In genomic region chr18:35311506-35311905, GRCh38 we compare ENCODE assay signal across 23 cellular contexts. TPM values are rescaled to one million over a fixed set of nuclear protein-coding genes. Genes with fewer than 3 reads are reported as not detected.
DNase-seq lines count a peak whose midpoint lies in the region; ATAC-seq and TF ChIP-seq lines count a peak whose summit lies in the region.
"Had no signal": no experiment of that assay in that cellular context is flagged by ENCODE, and none has a peak within 500 bp of the region (broad histone marks: within the 10 kb centered on the region; RNA-seq: fewer than 3 reads in every experiment).

No MANE protein-coding gene starts in this region.

- peaks cover 15% of the 10 kb centered on the region for H3K9me3 ChIP-seq in RWPE2 (ENCODE audit: severe bottlenecking)
- H3K9me3 ChIP-seq in sigmoid colon: peaks cover 9 to 30% (median 27%) of the 10 kb centered on the region in 4 donors

- no peak for TF ChIP-seq EP300 in sigmoid colon (IDR thresholded peaks at IDR 0.05)

- H3K4me1 ChIP-seq in RWPE2 (ENCODE audit: insufficient read depth, poor library complexity, severe bottlenecking): no peaks in the 10 kb centered on the region
- peaks cover 0 to 3% (median 0%) of the 10 kb centered on the region in 4 donors for H3K4me1 ChIP-seq in sigmoid colon

- H3K36me3 ChIP-seq in RWPE2 (ENCODE audit: low read depth): peaks cover 5% of the 10 kb centered on the region
- H3K36me3 ChIP-seq in sigmoid colon: peaks cover 6 to 27% (median 13%) of the 10 kb centered on the region in 4 donors
- H3K36me3 ChIP-seq: ovary had no signal

- DNase-seq in HS-27A (ENCODE audit: low read depth) (peak; percentile 48), RWPE2 (ENCODE audit: low spot score) (no peak), epithelial cell of esophagus (ENCODE audit: low read depth) (peak; percentile 43), myocyte (ENCODE audit: low read depth) (peak; percentile 14), sigmoid colon (no peak), NCI-H2081 treated with DMSO at 0.1 percent for 48 hours (lab: John Stamatoyannopoulos, UW) (no peak), glomerular visceral epithelial cell (ENCODE audit: extremely low spot score) (no peak), SIG-M5 (lab: John Stamatoyannopoulos, UW) (no peak)
- DNase-seq: activated CD4-positive, alpha-beta T cell treated with anti-CD3 and anti-CD28 coated beads, Interleukin-2, amount 50 U/mL, for 4 hours; activated CD8-positive, alpha-beta memory T cell treated with anti-CD3 and anti-CD28 coated beads, Interleukin-2, amount 50 U/mL, for 48 hours; activated naive CD8-positive, alpha-beta T cell treated with anti-CD3 and anti-CD28 coated beads for 36 hours; CD8-positive, alpha-beta memory T cell; DMS53; left cardiac atrium; natural killer cell; NCI-H1417 treated with DMSO at 0.1 percent for 48 hours; NCI-H524 treated with DMSO at 0.1 percent for 48 hours; ovary; stimulated activated CD8-positive, alpha-beta memory T cell treated with anti-CD3 and anti-CD28 coated beads, Interleukin-4, amount 100 ng/mL, for 48 hours; T-helper 9 cell had no signal

- H3K27ac ChIP-seq in RWPE2 (ENCODE audit: poor library complexity, severe bottlenecking) (no peak overlapping the region), sigmoid colon (no peak overlapping the region)
- H3K27ac ChIP-seq: cardiac muscle cell, ovary had no signal

- peak; percentile 42 for ATAC-seq in RWPE2 (ENCODE audit: low read depth)
- ATAC-seq: natural killer cell, sciatic nerve, WTC11 had no signal

- TF ChIP-seq CTCF in RWPE2 (IDR thresholded peaks at IDR 0.05; ENCODE audit: poor library complexity, severe bottlenecking) (no peak), epithelial cell of esophagus (IDR thresholded peaks at IDR 0.05; ENCODE audit: insufficient read depth, low read depth, low read length, missing control alignments) (no peak), sigmoid colon (IDR thresholded peaks at IDR 0.05) (no peak)

- no peak for TF ChIP-seq POLR2A in sigmoid colon (IDR thresholded peaks at IDR 0.05)

- intact Hi-C loops in sigmoid colon (cut with DNase I): no loop called here

- H3K27me3 ChIP-seq in RWPE2 (ENCODE audit: insufficient read depth, poor library complexity, severe bottlenecking): no peaks in the 10 kb centered on the region
- H3K27me3 ChIP-seq in sigmoid colon: no peaks in the 10 kb centered on the region
- H3K27me3 ChIP-seq: cardiac muscle cell, ovary had no signal

- 88 to 89% methylated on average over 2 of the region's 2 CpGs for WGBS in sigmoid colon, 2 donors

- no peak overlapping the region for H3K4me3 ChIP-seq in RWPE2 (ENCODE audit: severe bottlenecking)
- no peak overlapping the region for H3K4me3 ChIP-seq in epithelial cell of esophagus (ENCODE audit: low read length)
- no peak overlapping the region for H3K4me3 ChIP-seq in sigmoid colon
- H3K4me3 ChIP-seq: cardiac muscle cell, ovary had no signal

RNA-seq across cellular contexts. Expression of gene ZSCAN30, which starts 21.5 kb away (rescaled TPM):
- total RNA-seq in myocyte: 20.0 and 21.8 TPM in 2 replicates
- 14.3 TPM for polyA plus RNA-seq in myocyte (2012)
- total RNA-seq in sigmoid colon: 10 to 100 TPM; 12.5 to 25.8 (median 18.6) TPM
- 1 to 10 TPM; 2.5 to 7.5 (median 4.2) TPM for polyA plus RNA-seq in sigmoid colon

RNA-seq across cellular contexts. Expression of gene ZNF24, which starts 32.7 kb away (rescaled TPM):
- total RNA-seq in myocyte: 53.8 and 63.2 TPM in 2 replicates
- polyA plus RNA-seq in myocyte (2012): 12.4 TPM
- 10 to 100 TPM; 32.4 to 49.4 (median 42.9) TPM for total RNA-seq in sigmoid colon
- polyA plus RNA-seq in sigmoid colon: 10 to 100 TPM; 12.0 to 15.5 (median 14.6) TPM

Comparison
In these comparisons a context has a peak if more than half of its experiments do, and no peak if none do; other contexts are left out.
1. DNase-seq: peak in HS-27A (single experiment), epithelial cell of esophagus (single experiment) and myocyte (single experiment); none in RWPE2 (single experiment), sigmoid colon (single experiment), NCI-H2081 treated with DMSO at 0.1 percent for 48 hours (single experiment), glomerular visceral epithelial cell (single experiment) and SIG-M5 (single experiment).